In the genomic region with DNA sequence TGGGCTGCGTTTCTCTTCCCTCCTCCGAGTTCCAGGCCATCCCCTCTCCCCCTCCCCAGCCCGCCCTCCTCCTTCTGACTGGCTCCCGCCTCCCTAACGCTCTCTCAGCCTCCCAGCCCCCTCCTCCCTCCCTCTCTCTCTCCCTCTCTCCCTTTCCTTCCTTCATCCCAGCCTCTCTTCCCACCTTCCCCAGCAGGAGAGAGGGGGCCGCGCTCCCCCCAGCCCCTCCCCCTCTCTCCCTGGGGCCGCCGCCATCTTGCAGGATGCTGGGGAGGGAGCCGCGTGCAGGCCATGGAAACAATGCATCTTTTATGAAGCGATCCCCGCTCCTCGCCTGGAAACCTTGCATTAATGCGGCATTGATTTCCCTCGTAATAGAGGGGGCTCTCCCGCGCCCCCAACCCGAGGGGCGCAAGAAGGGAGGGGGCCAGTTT, we compare ENCODE assay signal across 8 cellular contexts. TPM values are rescaled to one million over a fixed set of nuclear protein-coding genes. Genes with fewer than 3 reads are reported as not detected.
DNase-seq lines count a peak whose midpoint lies in the region; ATAC-seq and TF ChIP-seq lines count a peak whose summit lies in the region.

No MANE protein-coding gene starts in this region.

- H3K4me1 Mint-ChIP-seq in activated T-helper 17 cell treated with anti-CD3 and anti-CD28 coated beads, Interleukin-2, amount 50 U/mL, for 72 hours: peaks cover 4% of the 10 kb centered on the region
- peaks cover under 1% of the 10 kb centered on the region for H3K4me1 Mint-ChIP-seq in glutamatergic neuron (ENCODE audit: low read depth, unreplicated experiment)

- H3K9me3 ChIP-seq in ovary: no peaks in the 10 kb centered on the region

- WGBS in ovary, 3 donors: 0 to 2% (median 0%) methylated on average over 11 to 19 of the region's 20 CpGs

- no peaks in the 10 kb centered on the region for H3K36me3 ChIP-seq in ovary

- H3K4me1 ChIP-seq in ovary (ENCODE audit: insufficient read depth): peaks cover 2% of the 10 kb centered on the region

- intact Hi-C loops in ovary (cut with DNase I): no loop called here

- H3K9me3 Mint-ChIP-seq in activated T-helper 17 cell treated with anti-CD3 and anti-CD28 coated beads, Interleukin-2, amount 50 U/mL, for 72 hours: no peaks in the 10 kb centered on the region
- H3K9me3 Mint-ChIP-seq in glutamatergic neuron (ENCODE audit: unreplicated experiment): peaks cover 4% of the 10 kb centered on the region

- no peak for TF ChIP-seq POLR2A in ovary (IDR thresholded peaks at IDR 0.05)

- peak; percentile 41 for DNase-seq in EH (ENCODE audit: low read depth)
- peak; percentile 20 for DNase-seq in NCI-H226
- peak; percentile 90 for DNase-seq in glutamatergic neuron
- DNase-seq in ovary: peak; percentile 45 to 78 (median 62)
- peak; percentile 67 for DNase-seq in ureter (ENCODE audit: low spot score)
- DNase-seq in GM19238 (ENCODE audit: insufficient read length, low spot score): no peak

- no peaks in the 10 kb centered on the region for H3K27me3 ChIP-seq in ovary

- TF ChIP-seq CTCF in glutamatergic neuron (IDR thresholded peaks at IDR 0.05; ENCODE audit: partially characterized antibody, unreplicated experiment) (no peak), ovary (IDR thresholded peaks at IDR 0.05) (no peak)

- ATAC-seq in activated T-helper 17 cell treated with anti-CD3 and anti-CD28 coated beads, Interleukin-2, amount 50 U/mL, for 72 hours (replicated peaks): peak; percentile 78
- no peak for ATAC-seq in GM18909 (IDR thresholded peaks at IDR 0.05; ENCODE audit: poor library complexity, unreplicated experiment)

- no peaks in the 10 kb centered on the region for H3K36me3 Mint-ChIP-seq in activated T-helper 17 cell treated with anti-CD3 and anti-CD28 coated beads, Interleukin-2, amount 50 U/mL, for 72 hours (ENCODE audit: low read depth)
- H3K36me3 Mint-ChIP-seq in glutamatergic neuron (ENCODE audit: unreplicated experiment): no peaks in the 10 kb centered on the region

- H3K27ac Mint-ChIP-seq in activated T-helper 17 cell treated with anti-CD3 and anti-CD28 coated beads, Interleukin-2, amount 50 U/mL, for 72 hours: no peak overlapping the region
- H3K27ac Mint-ChIP-seq in glutamatergic neuron (ENCODE audit: unreplicated experiment): no peak overlapping the region

- peak overlapping the region; percentile 56 for H3K4me3 ChIP-seq in ovary

- peak overlapping the region in 1 of 2 donors; percentile 7 for H3K27ac ChIP-seq in ovary

- TF ChIP-seq EP300 in ovary (IDR thresholded peaks at IDR 0.05): no peak

- no peaks in the 10 kb centered on the region for H3K27me3 Mint-ChIP-seq in activated T-helper 17 cell treated with anti-CD3 and anti-CD28 coated beads, Interleukin-2, amount 50 U/mL, for 72 hours
- peaks cover 3% of the 10 kb centered on the region for H3K27me3 Mint-ChIP-seq in glutamatergic neuron (ENCODE audit: unreplicated experiment)

- peak overlapping the region; percentile 53 for H3K4me3 Mint-ChIP-seq in activated T-helper 17 cell treated with anti-CD3 and anti-CD28 coated beads, Interleukin-2, amount 50 U/mL, for 72 hours
- H3K4me3 Mint-ChIP-seq in glutamatergic neuron (ENCODE audit: unreplicated experiment): no peak overlapping the region

RNA-seq across cellular contexts. Expression of a gene that starts 42.6 kb away (rescaled TPM):
- total RNA-seq in activated T-helper 17 cell treated with anti-CD3 and anti-CD28 coated beads, Interleukin-2, amount 50 U/mL, for 72 hours: 1 to 10 TPM; 3.9 to 8.4 TPM
- total RNA-seq in glutamatergic neuron (ENCODE audit: unreplicated experiment) (68.1 TPM), ovary (10 to 100 TPM in 5 of 7 donors, 1 to 10 TPM in 2; 4.1 to 36.8 (median 22.5) TPM), ureter (27.9 TPM)
- polyA plus RNA-seq in ovary: 1 to 10 TPM; 2.1 to 6.7 TPM
